In genomic region chr12:113104953-113105510, GRCh38 we compare ENCODE assay signal across 31 cellular contexts. TPM values are rescaled to one million over a fixed set of nuclear protein-coding genes. Genes with fewer than 3 reads are reported as not detected.
A peak's percentile ranks its signal among the peaks of the same experiment; 100 is the strongest.
DNase-seq lines count a peak whose midpoint lies in the region; ATAC-seq and TF ChIP-seq lines count a peak whose summit lies in the region.
"Had no signal": no experiment of that assay in that cellular context is flagged by ENCODE, and none has a peak within 500 bp of the region (broad histone marks: within the 10 kb centered on the region; RNA-seq: fewer than 3 reads in every experiment).

No MANE protein-coding gene starts in this region.

- no peak overlapping the region for H3K27ac Mint-ChIP-seq in activated CD4-positive, alpha-beta T cell treated with anti-CD3 and anti-CD28 coated beads for 36 hours
- no peak overlapping the region for H3K27ac Mint-ChIP-seq in WTC11
- peak overlapping the region in 2 of 10 donors; percentile 7 to 15 for H3K27ac Mint-ChIP-seq in naive thymus-derived CD8-positive, alpha-beta T cell
- H3K27ac Mint-ChIP-seq: progenitor cell of endocrine pancreas had no signal

- TF ChIP-seq CTCF in GM12865 (IDR thresholded peaks at IDR 0.05; ENCODE audit: insufficient read depth, low read depth, low read length, missing control alignments) (no peak), WTC11 (IDR thresholded peaks at IDR 0.05) (no peak), tibial nerve (IDR thresholded peaks at IDR 0.05) (no peak)

- peaks cover 0 to 5% (median 0%) of the 10 kb centered on the region in 4 donors for H3K4me1 ChIP-seq in tibial nerve
- H3K4me1 ChIP-seq: gastrocnemius medialis, right lobe of liver, suprapubic skin had no signal

- POLR2A ChIA-PET in activated CD4-positive, alpha-beta T cell treated with anti-CD3 and anti-CD28 coated beads for 36 hours (lab: Charles Lee): no interaction called here
- POLR2A ChIA-PET in WTC11 (lab: Charles Lee): no interaction called here
- POLR2A ChIA-PET in naive thymus-derived CD8-positive, alpha-beta T cell (lab: Charles Lee): no interaction called here

- no peak for TF ChIP-seq EP300 in tibial nerve (IDR thresholded peaks at IDR 0.05)

- no peak for DNase-seq in activated CD4-positive, alpha-beta T cell treated with anti-CD3 and anti-CD28 coated beads for 36 hours
- DNase-seq in activated CD4-positive, alpha-beta T cell treated with anti-CD3 and anti-CD28 coated beads for 1 hour: no peak
- DNase-seq in GM12865 (ENCODE audit: low read depth): peak; percentile 35
- DNase-seq in WTC11 (ENCODE audit: low spot score): no peak
- no peak for DNase-seq in naive thymus-derived CD8-positive, alpha-beta T cell
- no peak for DNase-seq in tibial nerve (ENCODE audit: low spot score in 2 of 2)
- no peak for DNase-seq in mesenteric fat pad (ENCODE audit: low spot score)
- no peak for DNase-seq in NCI-H82 (lab: John Stamatoyannopoulos, UW)
- DNase-seq: 8988T; activated CD4-positive, alpha-beta T cell treated with anti-CD3 and anti-CD28 coated beads, Interleukin-2, amount 10 ng/mL, durations not matched to agents 7 days and 5 days; CD8-positive, alpha-beta T cell; central memory CD4-positive, alpha-beta T cell; dermis blood vessel endothelial cell; DMS153; gastrocnemius medialis; mammary epithelial cell; NCI-H1417 treated with DMSO at 0.1 percent for 48 hours; NCI-H2081; NCI-H2227 treated with DMSO at 0.1 percent for 48 hours; NCI-H748 treated with DMSO at 0.1 percent for 48 hours; right lobe of liver; stimulated activated CD4-positive, alpha-beta T cell treated with anti-CD3 and anti-CD28 coated beads, Interleukin-2, amount 100 ng/mL, for 48 hours had no signal

- H3K36me3 ChIP-seq in tibial nerve: no peaks in the 10 kb centered on the region
- H3K36me3 ChIP-seq: gastrocnemius medialis, neutrophil, right lobe of liver, suprapubic skin had no signal

- no peaks in the 10 kb centered on the region for H3K27me3 Mint-ChIP-seq in activated CD4-positive, alpha-beta T cell treated with anti-CD3 and anti-CD28 coated beads for 36 hours
- H3K27me3 Mint-ChIP-seq in WTC11 (ENCODE audit: low read depth): no peaks in the 10 kb centered on the region; the same call in 1 of the 2 replicates
- H3K27me3 Mint-ChIP-seq in naive thymus-derived CD8-positive, alpha-beta T cell: no peaks in the 10 kb centered on the region
- H3K27me3 Mint-ChIP-seq: activated CD4-positive, alpha-beta T cell treated with anti-CD3 and anti-CD28 coated beads, Interleukin-2, amount 10 ng/mL, durations not matched to agents 7 days and 5 days had no signal

- H3K27ac ChIP-seq in tibial nerve: no peak overlapping the region
- H3K27ac ChIP-seq: gastrocnemius medialis, HL-60, neutrophil, right lobe of liver, RWPE1, suprapubic skin had no signal

- H3K27me3 ChIP-seq in tibial nerve: peaks cover 0 to 22% of the 10 kb centered on the region in 2 donors
- H3K27me3 ChIP-seq: right lobe of liver had no signal

- intact Hi-C loops in activated CD4-positive, alpha-beta T cell treated with anti-CD3 and anti-CD28 coated beads for 36 hours (cut with DNase I, micrococcal nuclease): no loop called here

- H3K4me1 Mint-ChIP-seq in activated CD4-positive, alpha-beta T cell treated with anti-CD3 and anti-CD28 coated beads for 36 hours: peaks cover 11% of the 10 kb centered on the region
- peaks cover 2% of the 10 kb centered on the region for H3K4me1 Mint-ChIP-seq in WTC11
- H3K4me1 Mint-ChIP-seq in naive thymus-derived CD8-positive, alpha-beta T cell: peaks cover 4 to 15% (median 13%) of the 10 kb centered on the region in 4 donors

- no peak for ATAC-seq in activated CD4-positive, alpha-beta T cell treated with anti-CD3 and anti-CD28 coated beads for 36 hours
- ATAC-seq in WTC11: no peak
- ATAC-seq in naive thymus-derived CD8-positive, alpha-beta T cell: no peak
- ATAC-seq: gastrocnemius medialis had no signal

- H3K4me3 ChIP-seq in GM12865 (ENCODE audit: low read depth, low read length): no peak overlapping the region
- no peak overlapping the region for H3K4me3 ChIP-seq in tibial nerve
- H3K4me3 ChIP-seq: gastrocnemius medialis, right lobe of liver, suprapubic skin had no signal

- no peak for TF ChIP-seq POLR2A in tibial nerve (IDR thresholded peaks at IDR 0.05)

- no peaks in the 10 kb centered on the region for H3K36me3 Mint-ChIP-seq in activated CD4-positive, alpha-beta T cell treated with anti-CD3 and anti-CD28 coated beads for 36 hours (ENCODE audit: low read depth)
- H3K36me3 Mint-ChIP-seq in WTC11: no peaks in the 10 kb centered on the region
- no peaks in the 10 kb centered on the region for H3K36me3 Mint-ChIP-seq in naive thymus-derived CD8-positive, alpha-beta T cell
- H3K36me3 Mint-ChIP-seq: CD8-positive, alpha-beta T cell had no signal

- CTCF ChIA-PET in activated CD4-positive, alpha-beta T cell treated with anti-CD3 and anti-CD28 coated beads for 36 hours (lab: Charles Lee): interaction anchor here (0.6 kb wide), 1 partner anchor 175 kb away, joined by 3 read pairs; no protein-coding TSS in a partner anchor
- CTCF ChIA-PET in WTC11 (lab: Charles Lee): interaction anchor here (1.0 to 2.2 kb wide), 12 partner anchors 10 to 112 kb away, joined by 3 to 27 read pairs (median 6); partner anchors contain the start of genes CFAP73 and RASAL1

- WGBS in tibial nerve, 2 donors: 77 to 80% methylated on average over 13 of the region's 13 CpGs

- peak overlapping the region; percentile 16 for H3K4me3 Mint-ChIP-seq in activated CD4-positive, alpha-beta T cell treated with anti-CD3 and anti-CD28 coated beads for 36 hours
- peak overlapping the region; percentile 38 for H3K4me3 Mint-ChIP-seq in WTC11
- peak overlapping the region; percentile 8 to 81 (median 40) for H3K4me3 Mint-ChIP-seq in naive thymus-derived CD8-positive, alpha-beta T cell

- H3K9me3 Mint-ChIP-seq in activated CD4-positive, alpha-beta T cell treated with anti-CD3 and anti-CD28 coated beads for 36 hours (ENCODE audit: low read depth): no peaks in the 10 kb centered on the region
- H3K9me3 Mint-ChIP-seq in WTC11: no peaks in the 10 kb centered on the region
- H3K9me3 Mint-ChIP-seq in naive thymus-derived CD8-positive, alpha-beta T cell: no peaks in the 10 kb centered on the region
- H3K9me3 Mint-ChIP-seq: activated CD4-positive, alpha-beta T cell treated with anti-CD3 and anti-CD28 coated beads, Interleukin-2, amount 10 ng/mL, durations not matched to agents 7 days and 5 days; CD8-positive, alpha-beta T cell had no signal

- no peaks in the 10 kb centered on the region for H3K9me3 ChIP-seq in tibial nerve
- H3K9me3 ChIP-seq: gastrocnemius medialis, neutrophil, right lobe of liver, suprapubic skin had no signal

TF ChIP-seq in WTC11, 78 proteins besides CTCF, POLR2A, EP300 and RAD21:
- TF ChIP-seq ZNF423 (CRISPR knock-in tag; IDR thresholded peaks at IDR 0.05): no peak
- TF ChIP-seq MYBL2 (CRISPR knock-in tag; IDR thresholded peaks at IDR 0.05): no peak
- TF ChIP-seq ARID4B (CRISPR knock-in tag; IDR thresholded peaks at IDR 0.05; ENCODE audit: borderline replicate concordance): no peak

RNA-seq across cellular contexts. Expression of gene RASAL1, which starts 30.5 kb away (rescaled TPM):
- 10 to 100 TPM in 1 of 2 experiments, 1 to 10 TPM in 1; 9.0 to 10.6 TPM for total RNA-seq in activated CD4-positive, alpha-beta T cell treated with anti-CD3 and anti-CD28 coated beads for 36 hours
- total RNA-seq in WTC11 (2021): 6.9 to 8.1 TPM (median 8.0 TPM) in 3 replicates
- total RNA-seq in naive thymus-derived CD8-positive, alpha-beta T cell: under 1 TPM; 0.44 to 0.47 TPM
- under 1 TPM; 0.13 to 0.76 (median 0.23) TPM for polyA plus RNA-seq in naive thymus-derived CD8-positive, alpha-beta T cell
- 1 to 10 TPM in 3 of 4 donors, under 1 TPM in 1; 0.87 to 5.2 (median 3.3) TPM for total RNA-seq in tibial nerve
- not detected for total RNA-seq in mesenteric fat pad
- total RNA-seq: gastrocnemius medialis had no signal

RNA-seq across cellular contexts. Expression of gene CFAP73, which starts 44.5 kb away (rescaled TPM):
- 1 to 10 TPM in 1 of 2 experiments, under 1 TPM in 1; 0.86 to 1.1 TPM for total RNA-seq in activated CD4-positive, alpha-beta T cell treated with anti-CD3 and anti-CD28 coated beads for 36 hours
- total RNA-seq in WTC11 (2021) (0.30 to 0.94 TPM (median 0.37 TPM) in 3 replicates), tibial nerve (not detected), mesenteric fat pad (not detected)
- total RNA-seq in naive thymus-derived CD8-positive, alpha-beta T cell: under 1 TPM in 1 of 2 experiments, not detected in 1; 0.39 TPM
- not detected for polyA plus RNA-seq in naive thymus-derived CD8-positive, alpha-beta T cell
- total RNA-seq: dermis blood vessel endothelial cell, G401, gastrocnemius medialis, mammary epithelial cell, progenitor cell of endocrine pancreas, SK-MEL-5, ureter had no signal
- polyA plus RNA-seq: mammary epithelial cell had no signal

RNA-seq across cellular contexts. Expression of gene DTX1, which starts 48.5 kb away (rescaled TPM):
- total RNA-seq in activated CD4-positive, alpha-beta T cell treated with anti-CD3 and anti-CD28 coated beads for 36 hours: 10 to 100 TPM; 12.0 to 12.9 TPM
- 6.2 to 9.2 TPM (median 7.7 TPM) in 3 replicates for total RNA-seq in WTC11 (2021)
- total RNA-seq in naive thymus-derived CD8-positive, alpha-beta T cell: 1 to 10 TPM; 2.8 to 4.1 TPM
- 1 to 10 TPM in 1 of 3 donors, under 1 TPM in 2; 0.09 to 1.5 (median 0.48) TPM for polyA plus RNA-seq in naive thymus-derived CD8-positive, alpha-beta T cell
- 10 to 100 TPM; 17.3 to 38.1 (median 25.4) TPM for total RNA-seq in tibial nerve
- total RNA-seq in mesenteric fat pad: 69.9 TPM
- total RNA-seq: T-helper 2 cell treated with Interferon-gamma antibody and Interleukin-4, amounts not matched to agents 100 ng/mL and 5 ng/mL, for 36 hours had no signal
